In genomic region chr15:64522226-64522823, GRCh38 we compare ENCODE assay signal across 1 cellular context.
TF ChIP-seq lines count a peak whose summit lies in the region.

No MANE protein-coding gene starts in this region.

TF ChIP-seq in GM12878, 131 proteins besides CTCF, POLR2A, EP300 and RAD21 (continued from another document):
- TF ChIP-seq, protein P1, sequence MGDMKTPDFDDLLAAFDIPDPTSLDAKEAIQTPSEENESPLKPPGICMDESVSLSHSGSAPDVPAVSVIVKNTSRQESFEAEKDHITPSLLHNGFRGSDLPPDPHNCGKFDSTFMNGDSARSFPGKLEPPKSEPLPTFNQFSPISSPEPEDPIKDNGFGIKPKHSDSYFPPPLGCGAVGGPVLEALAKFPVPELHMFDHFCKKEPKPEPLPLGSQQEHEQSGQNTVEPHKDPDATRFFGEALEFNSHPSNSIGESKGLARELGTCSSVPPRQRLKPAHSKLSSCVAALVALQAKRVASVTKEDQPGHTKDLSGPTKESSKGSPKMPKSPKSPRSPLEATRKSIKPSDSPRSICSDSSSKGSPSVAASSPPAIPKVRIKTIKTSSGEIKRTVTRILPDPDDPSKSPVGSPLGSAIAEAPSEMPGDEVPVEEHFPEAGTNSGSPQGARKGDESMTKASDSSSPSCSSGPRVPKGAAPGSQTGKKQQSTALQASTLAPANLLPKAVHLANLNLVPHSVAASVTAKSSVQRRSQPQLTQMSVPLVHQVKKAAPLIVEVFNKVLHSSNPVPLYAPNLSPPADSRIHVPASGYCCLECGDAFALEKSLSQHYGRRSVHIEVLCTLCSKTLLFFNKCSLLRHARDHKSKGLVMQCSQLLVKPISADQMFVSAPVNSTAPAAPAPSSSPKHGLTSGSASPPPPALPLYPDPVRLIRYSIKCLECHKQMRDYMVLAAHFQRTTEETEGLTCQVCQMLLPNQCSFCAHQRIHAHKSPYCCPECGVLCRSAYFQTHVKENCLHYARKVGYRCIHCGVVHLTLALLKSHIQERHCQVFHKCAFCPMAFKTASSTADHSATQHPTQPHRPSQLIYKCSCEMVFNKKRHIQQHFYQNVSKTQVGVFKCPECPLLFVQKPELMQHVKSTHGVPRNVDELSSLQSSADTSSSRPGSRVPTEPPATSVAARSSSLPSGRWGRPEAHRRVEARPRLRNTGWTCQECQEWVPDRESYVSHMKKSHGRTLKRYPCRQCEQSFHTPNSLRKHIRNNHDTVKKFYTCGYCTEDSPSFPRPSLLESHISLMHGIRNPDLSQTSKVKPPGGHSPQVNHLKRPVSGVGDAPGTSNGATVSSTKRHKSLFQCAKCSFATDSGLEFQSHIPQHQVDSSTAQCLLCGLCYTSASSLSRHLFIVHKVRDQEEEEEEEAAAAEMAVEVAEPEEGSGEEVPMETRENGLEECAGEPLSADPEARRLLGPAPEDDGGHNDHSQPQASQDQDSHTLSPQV (IDR thresholded peaks at IDR 0.05) = no peak
- TF ChIP-seq MYB (IDR thresholded peaks at IDR 0.05; ENCODE audit: borderline replicate concordance, low read depth, low read length) (no peak), FOXM1 (IDR thresholded peaks at IDR 0.05; ENCODE audit: low read depth, low read length) (no peak), ZZZ3 (IDR thresholded peaks at IDR 0.05; ENCODE audit: control insufficient read depth, insufficient read length, low read depth) (no peak), BCL11A (IDR thresholded peaks at IDR 0.05; ENCODE audit: low read depth, low read length) (no peak), PBX3 (IDR thresholded peaks at IDR 0.05; ENCODE audit: insufficient replicate concordance, low read depth, low read length) (no peak), PKNOX1 (IDR thresholded peaks at IDR 0.05) (no peak), POLR2AphosphoS5 (IDR thresholded peaks at IDR 0.05; ENCODE audit: low read length) (no peak), MEF2A (IDR thresholded peaks at IDR 0.05; ENCODE audit: insufficient read depth, low read depth, low read length) (no peak), SMARCA5 (IDR thresholded peaks at IDR 0.05) (no peak), MLLT1 (IDR thresholded peaks at IDR 0.05) (no peak), STAT3 (IDR thresholded peaks at IDR 0.05; ENCODE audit: low read depth, low read length) (no peak), ATF7 (IDR thresholded peaks at IDR 0.05; ENCODE audit: low read depth) (no peak), MAX (IDR thresholded peaks at IDR 0.05; ENCODE audit: low read depth, low read length) (no peak), NR2F1 (conservative IDR thresholded peaks at IDR 0.05) (no peak)
